In the genomic region with DNA sequence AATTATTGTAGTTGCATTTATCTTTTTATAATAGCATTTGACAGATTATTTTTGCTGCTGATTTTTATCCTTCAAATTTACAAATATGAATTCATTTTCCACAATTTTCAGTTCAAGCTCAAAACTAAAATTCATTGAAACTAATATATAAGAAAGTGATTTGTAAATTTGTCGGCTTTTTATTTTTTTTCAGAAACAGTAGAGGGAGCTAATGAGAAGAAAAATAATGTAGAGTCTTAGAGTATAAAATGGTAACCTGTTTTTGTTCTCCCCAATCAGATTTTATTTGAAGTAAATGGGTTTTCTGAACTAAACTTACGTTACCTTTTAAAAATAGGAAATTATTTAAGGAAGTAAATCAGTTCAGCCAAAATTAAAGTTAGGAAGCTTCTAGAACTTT, we compare ENCODE assay signal across 9 cellular contexts. TPM values are rescaled to one million over a fixed set of nuclear protein-coding genes. Genes with fewer than 3 reads are reported as not detected.
DNase-seq lines count a peak whose midpoint lies in the region; ATAC-seq and TF ChIP-seq lines count a peak whose summit lies in the region.
"Had no signal": no experiment of that assay in that cellular context is flagged by ENCODE, and none has a peak within 500 bp of the region (broad histone marks: within the 10 kb centered on the region; RNA-seq: fewer than 3 reads in every experiment).

No MANE protein-coding gene starts in this region.

- ATAC-seq in RWPE2 (ENCODE audit: low read depth) (no peak), HG02610 (IDR thresholded peaks at IDR 0.05; ENCODE audit: unreplicated experiment) (no peak)

- TF ChIP-seq CTCF in AG09319 (IDR thresholded peaks at IDR 0.05; ENCODE audit: low read depth, low read length) (peak; percentile 28), GM12865 (IDR thresholded peaks at IDR 0.05; ENCODE audit: insufficient read depth, low read depth, low read length, missing control alignments) (peak; percentile 9), RWPE2 (IDR thresholded peaks at IDR 0.05; ENCODE audit: poor library complexity, severe bottlenecking) (peak; percentile 79)

- no peak overlapping the region for H3K27ac ChIP-seq in RWPE2 (ENCODE audit: poor library complexity, severe bottlenecking)
- H3K27ac ChIP-seq: suprapubic skin had no signal

- no peak overlapping the region for H3K4me3 Mint-ChIP-seq in activated naive CD8-positive, alpha-beta T cell treated with anti-CD3 and anti-CD28 coated beads for 36 hours

- no peaks in the 10 kb centered on the region for H3K27me3 Mint-ChIP-seq in activated naive CD8-positive, alpha-beta T cell treated with anti-CD3 and anti-CD28 coated beads for 36 hours

- peaks cover 100% of the 10 kb centered on the region for H3K36me3 ChIP-seq in RWPE2 (ENCODE audit: low read depth)

- DNase-seq in AG09319 (ENCODE audit: extremely low read depth, low read depth) = no peak
- no peak for DNase-seq in GM12865 (ENCODE audit: low read depth)
- DNase-seq in RWPE2 (ENCODE audit: low spot score) = no peak
- DNase-seq in iris pigment epithelial cell (ENCODE audit: low read depth) = peak; percentile 15
- DNase-seq in putamen (ENCODE audit: low spot score) = no peak
- no peak for DNase-seq in stimulated activated naive CD4-positive, alpha-beta T cell treated with Interleukin-2 at 50 U/mL for 16 hours (lab: John Stamatoyannopoulos, UW)
- no peak for DNase-seq in activated naive CD8-positive, alpha-beta T cell treated with anti-CD3 and anti-CD28 coated beads for 36 hours

- H3K36me3 Mint-ChIP-seq in activated naive CD8-positive, alpha-beta T cell treated with anti-CD3 and anti-CD28 coated beads for 36 hours = peaks cover 43% of the 10 kb centered on the region

- no peak overlapping the region for H3K4me3 ChIP-seq in GM12865 (ENCODE audit: low read depth, low read length)
- no peak overlapping the region for H3K4me3 ChIP-seq in RWPE2 (ENCODE audit: severe bottlenecking)
- H3K4me3 ChIP-seq: suprapubic skin had no signal

- no peaks in the 10 kb centered on the region for H3K27me3 ChIP-seq in RWPE2 (ENCODE audit: insufficient read depth, poor library complexity, severe bottlenecking)
- H3K27me3 ChIP-seq: suprapubic skin had no signal

- H3K4me1 ChIP-seq in RWPE2 (ENCODE audit: insufficient read depth, poor library complexity, severe bottlenecking) = no peaks in the 10 kb centered on the region
- H3K4me1 ChIP-seq: suprapubic skin had no signal

- H3K9me3 ChIP-seq in RWPE2 (ENCODE audit: severe bottlenecking) = no peaks in the 10 kb centered on the region
- H3K9me3 ChIP-seq: suprapubic skin had no signal

- peaks cover 9% of the 10 kb centered on the region for H3K9me3 Mint-ChIP-seq in activated naive CD8-positive, alpha-beta T cell treated with anti-CD3 and anti-CD28 coated beads for 36 hours

- H3K4me1 Mint-ChIP-seq in activated naive CD8-positive, alpha-beta T cell treated with anti-CD3 and anti-CD28 coated beads for 36 hours = peaks cover 2% of the 10 kb centered on the region

- no peak overlapping the region for H3K27ac Mint-ChIP-seq in activated naive CD8-positive, alpha-beta T cell treated with anti-CD3 and anti-CD28 coated beads for 36 hours

RNA-seq across cellular contexts. Expression of a gene that starts 19.2 kb away (rescaled TPM):
- total RNA-seq in activated naive CD8-positive, alpha-beta T cell treated with anti-CD3 and anti-CD28 coated beads for 36 hours = 10 to 100 TPM; 37.8 to 38.9 TPM

Comparison
In these comparisons a context has a peak if more than half of its experiments do, and no peak if none do; other contexts are left out.
1. CTCF ChIP-seq: peak in every context shown above with its lines; median percentile 79 in RWPE2; 28 in AG09319; 9 in GM12865.